Comparison of ENCODE assay signal across 17 cellular contexts in the genomic region with DNA sequence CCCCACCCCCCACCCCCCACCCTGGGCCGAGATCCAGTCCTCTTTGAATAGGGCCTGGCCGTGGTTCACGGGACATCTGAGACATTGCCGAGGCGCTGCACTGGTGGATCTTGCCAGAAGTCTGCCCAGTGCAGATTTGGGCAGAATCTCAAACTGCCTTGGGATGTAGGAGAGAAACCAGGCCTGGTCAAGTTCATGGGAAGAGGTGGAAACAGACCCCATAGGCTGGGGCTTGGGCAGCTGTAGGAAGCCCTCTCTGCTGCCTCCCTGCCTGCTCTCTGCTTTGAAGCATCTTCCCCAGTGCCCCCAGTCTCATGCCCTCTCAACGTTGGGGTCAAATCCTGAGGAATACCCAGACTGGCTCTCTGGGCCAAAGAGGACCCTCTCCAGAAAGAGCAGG. TPM values are rescaled to one million over a fixed set of nuclear protein-coding genes. Genes with fewer than 3 reads are reported as not detected.
DNase-seq lines count a peak whose midpoint lies in the region; ATAC-seq, FAIRE-seq and TF ChIP-seq lines count a peak whose summit lies in the region.
"Had no signal": no experiment of that assay in that cellular context is flagged by ENCODE, and none has a peak within 500 bp of the region (broad histone marks: within the 10 kb centered on the region; RNA-seq: fewer than 3 reads in every experiment).

No MANE protein-coding gene starts in this region.

- intact Hi-C loops in lower lobe of right lung (cut with DNase I) = no loop called here

- no peak overlapping the region for H3K4me3 ChIP-seq in lower lobe of right lung
- no peak overlapping the region for H3K4me3 ChIP-seq in rectal smooth muscle tissue (ENCODE audit: low read length)
- H3K4me3 ChIP-seq in trophoblast cell (ENCODE audit: low read depth, low read length) = no peak overlapping the region
- H3K4me3 ChIP-seq: GM23338 had no signal

- ATAC-seq in lower lobe of right lung = no peak
- ATAC-seq: GM23338 had no signal

- FAIRE-seq in GM12892 (lab: Jason Lieb, UNC) = no peak
- FAIRE-seq: G401.6, GM12891, GM18507, H54 had no signal

- H3K27me3 ChIP-seq in lower lobe of right lung (ENCODE audit: low read depth) (no peaks in the 10 kb centered on the region), rectal smooth muscle tissue (ENCODE audit: control insufficient read depth, insufficient read depth, low read length) (no peaks in the 10 kb centered on the region), trophoblast cell (ENCODE audit: insufficient read depth, low read length) (no peaks in the 10 kb centered on the region)

- peak; percentile 5 for DNase-seq in GM12892 (ENCODE audit: insufficient read length)
- peak; percentile 24 for DNase-seq in lower lobe of right lung
- no peak for DNase-seq in epidermal melanocyte (ENCODE audit: insufficient read length, low spot score)
- no peak for DNase-seq in trophoblast cell
- DNase-seq in activated CD8-positive, alpha-beta memory T cell treated with anti-CD3 and anti-CD28 coated beads, Interleukin-2, amount 50 U/mL, for 4 hours = no peak
- DNase-seq: CD4-positive, CD25-positive, alpha-beta regulatory T cell; CD8-positive, alpha-beta memory T cell; COR-L47; DMS 273 treated with DMSO at 0.1 percent for 48 hours; HCEC 1CT had no signal

- no peak overlapping the region for H2AFZ ChIP-seq in trophoblast cell (ENCODE audit: insufficient read depth, low read length, poor library complexity)
- H2AFZ ChIP-seq: GM23338 had no signal

- H4K91ac ChIP-seq in trophoblast cell (ENCODE audit: low read depth, low read length) = no peak overlapping the region

- WGBS in trophoblast cell (ENCODE audit: extremely low coverage, insufficient coverage, insufficient read length) = no CpG with 5 or more reads among the region's 6 CpGs

- no peak overlapping the region for H3K4me2 ChIP-seq in trophoblast cell (ENCODE audit: low read length)
- H3K4me2 ChIP-seq: GM23338 had no signal

- H4K8ac ChIP-seq in trophoblast cell (ENCODE audit: low read depth, low read length) = no peak overlapping the region

- H2BK120ac ChIP-seq in trophoblast cell (ENCODE audit: insufficient read depth, low read length, poor library complexity) = no peak overlapping the region

- H2BK12ac ChIP-seq in trophoblast cell (ENCODE audit: low read length) = no peak overlapping the region

- H3K27ac ChIP-seq in lower lobe of right lung = no peak overlapping the region
- peak overlapping the region; percentile 74 for H3K27ac ChIP-seq in rectal smooth muscle tissue (ENCODE audit: low read depth, low read length)
- no peak overlapping the region for H3K27ac ChIP-seq in trophoblast cell (ENCODE audit: low read depth, low read length)
- H3K27ac ChIP-seq: HL-60 had no signal

- H3K14ac ChIP-seq in trophoblast cell (ENCODE audit: low read length) = no peak overlapping the region

- no peak overlapping the region for H3K9ac ChIP-seq in rectal smooth muscle tissue (ENCODE audit: low read length)
- H3K9ac ChIP-seq in trophoblast cell (ENCODE audit: low read length) = no peak overlapping the region

- H4K12ac ChIP-seq in trophoblast cell (ENCODE audit: low read depth, low read length) = no peak overlapping the region

- no peaks in the 10 kb centered on the region for H3K79me1 ChIP-seq in trophoblast cell (ENCODE audit: low read length)

- H3K9me3 ChIP-seq in lower lobe of right lung (no peaks in the 10 kb centered on the region), trophoblast cell (ENCODE audit: insufficient read depth, low read depth, low read length) (no peaks in the 10 kb centered on the region)

- no peak overlapping the region for H3K18ac ChIP-seq in trophoblast cell (ENCODE audit: low read length)

- H3K4ac ChIP-seq in trophoblast cell (ENCODE audit: low read depth, low read length) = no peak overlapping the region

- no peaks in the 10 kb centered on the region for H3K79me2 ChIP-seq in trophoblast cell (ENCODE audit: control insufficient read depth, insufficient read depth, low read length, poor library complexity)

- H2AK5ac ChIP-seq in trophoblast cell (ENCODE audit: low read length) = no peak overlapping the region

- H3K4me1 ChIP-seq in lower lobe of right lung (peaks cover 6% of the 10 kb centered on the region), rectal smooth muscle tissue (ENCODE audit: control insufficient read depth, insufficient read depth, low read length) (peaks cover 3% of the 10 kb centered on the region), trophoblast cell (ENCODE audit: control insufficient read depth in 1 of 2, insufficient read depth in 2 of 2, low read length in 2 of 2) (no peaks in the 10 kb centered on the region)

- no peak overlapping the region for H2BK5ac ChIP-seq in trophoblast cell (ENCODE audit: low read depth, low read length, poor library complexity)

- TF ChIP-seq CTCF in lower lobe of right lung (IDR thresholded peaks at IDR 0.05) = no peak

- peaks cover 54% of the 10 kb centered on the region for H3K36me3 ChIP-seq in lower lobe of right lung
- peaks cover 14% of the 10 kb centered on the region for H3K36me3 ChIP-seq in rectal smooth muscle tissue (ENCODE audit: control insufficient read depth, insufficient read depth, low read length)
- peaks cover 6 to 13% of the 10 kb centered on the region in 2 experiments for H3K36me3 ChIP-seq in trophoblast cell (ENCODE audit: control insufficient read depth in 1 of 2, insufficient read depth in 2 of 2, low read length in 2 of 2)

- TF ChIP-seq POLR2A in GM12892 (IDR thresholded peaks at IDR 0.05; ENCODE audit: low read depth, low read length) = no peak

- no peak overlapping the region for H3K23ac ChIP-seq in trophoblast cell (ENCODE audit: low read length)

RNA-seq across cellular contexts. Expression of a gene that starts 16.0 kb away (rescaled TPM):
- polyA plus RNA-seq in GM12892 (2012; ENCODE audit: missing spikeins) = 49.7 TPM
- 98.0 TPM for total RNA-seq in lower lobe of right lung
- polyA plus RNA-seq in trophoblast cell (2013) = 62.5 and 63.2 TPM in 2 replicates

Comparison
In these comparisons a context has a peak if more than half of its experiments do, and no peak if none do; other contexts are left out.
1. DNase-seq: peak in GM12892 (single experiment) and lower lobe of right lung (single experiment); none in epidermal melanocyte (single experiment), trophoblast cell (0 of 2) and activated CD8-positive, alpha-beta memory T cell treated with anti-CD3 and anti-CD28 coated beads, Interleukin-2, amount 50 U/mL, for 4 hours (single experiment).